Comparison of ENCODE assay signal across 8 cellular contexts in the genomic region with DNA sequence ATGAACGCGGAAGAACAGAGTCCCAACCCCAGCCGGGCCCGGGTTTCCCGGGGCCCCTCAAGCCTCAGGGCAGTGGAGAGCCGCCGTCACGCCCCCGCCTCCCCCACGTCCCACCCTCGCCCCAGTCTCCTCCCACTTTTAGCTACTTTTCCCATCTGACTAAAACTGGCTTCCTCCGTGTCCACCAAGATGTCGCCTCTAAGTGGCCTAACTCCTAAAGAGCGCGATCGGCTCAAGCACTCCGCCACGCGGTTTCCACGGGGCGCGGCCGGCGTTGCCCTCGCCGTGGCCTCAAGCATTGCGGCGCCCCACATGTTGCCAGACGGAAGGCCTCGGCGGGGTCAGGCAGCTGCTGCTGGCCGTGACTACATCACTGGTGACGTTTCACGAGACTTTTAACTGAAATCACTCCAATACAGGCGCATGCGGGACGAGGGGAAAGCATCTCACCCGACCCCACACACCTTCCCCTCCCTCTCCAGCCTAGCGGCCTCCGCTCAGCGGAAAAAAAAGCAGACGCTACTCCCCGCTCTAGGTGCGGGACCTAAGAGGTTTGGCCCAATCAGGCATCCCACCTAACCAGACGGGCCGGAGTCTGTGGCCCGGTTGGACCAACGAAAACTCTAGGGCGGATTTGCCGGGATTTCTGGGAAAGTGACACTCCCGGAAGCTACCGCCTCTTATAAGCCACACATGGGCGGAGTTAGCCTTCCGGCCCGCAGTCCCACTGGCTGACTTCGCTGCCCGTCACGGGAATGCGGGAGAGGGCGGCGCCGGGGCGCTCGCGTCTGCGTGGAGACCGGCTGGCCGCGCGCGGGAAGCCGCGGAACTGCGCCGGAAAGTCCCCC. TPM values are rescaled to one million over a fixed set of nuclear protein-coding genes. Genes with fewer than 3 reads are reported as not detected.
DNase-seq lines count a peak whose midpoint lies in the region; ATAC-seq and TF ChIP-seq lines count a peak whose summit lies in the region.

TSS of gene NXT1 (plus strand) at position 785 of the 848 bp plus-strand sequence. CDS start 3,251 bp downstream, outside the sequence.

- H3K79me2 ChIP-seq in KMS-11 (ENCODE audit: insufficient read depth, low read depth), result peaks cover 38% of the 10 kb centered on the region

- peak within 1 kb of the TSS; percentile 96 for H3K27ac ChIP-seq in KMS-11
- peak within 1 kb of the TSS; percentile 90 to 98 (median 95) for H3K27ac ChIP-seq in Peyer's patch
- peak within 1 kb of the TSS; percentile 98 to 100 for H3K27ac ChIP-seq in esophagus (ENCODE audit: low read depth in 2 of 2, low read length in 1 of 2)
- H3K27ac ChIP-seq in muscle layer of colon (ENCODE audit: low read depth, low read length), result peak within 1 kb of the TSS; percentile 97

- H3K9me3 ChIP-seq in Peyer's patch, result no peaks in the 10 kb centered on the region
- H3K9me3 ChIP-seq in esophagus (ENCODE audit: control insufficient read depth in 2 of 2, insufficient read depth in 1 of 2, low read depth in 1 of 2, low read length in 1 of 2), result no peaks in the 10 kb centered on the region
- no peaks in the 10 kb centered on the region for H3K9me3 ChIP-seq in muscle layer of colon (ENCODE audit: low read length)

- ATAC-seq in GM21737 (IDR thresholded peaks at IDR 0.05; ENCODE audit: unreplicated experiment), result peak; percentile 80

- H3K36me3 ChIP-seq in KMS-11 (ENCODE audit: insufficient read depth) (no peaks in the 10 kb centered on the region), Peyer's patch (peaks cover 0 to 12% (median 0%) of the 10 kb centered on the region in 3 donors), esophagus (ENCODE audit: control insufficient read depth in 2 of 2, insufficient read depth in 2 of 2, low read length in 1 of 2) (peaks cover 3 to 9% of the 10 kb centered on the region in 2 donors), muscle layer of colon (ENCODE audit: insufficient read depth, low read length) (peaks cover 14% of the 10 kb centered on the region)

- 0% methylated on average over 75 of the region's 75 CpGs for WGBS in esophagus, 2 donors

- TF ChIP-seq CTCF in KMS-11 (conservative IDR thresholded peaks at IDR 0.05; ENCODE audit: low read depth, low read length) (peak; percentile 11; the same call in 1 of the 2 replicates), Peyer's patch (IDR thresholded peaks at IDR 0.05) (peak in 2 of 6 experiments; percentile 8 to 13)

- H3K27me3 ChIP-seq in KMS-11 (ENCODE audit: insufficient read depth, low read depth) (no peaks in the 10 kb centered on the region), Peyer's patch (no peaks in the 10 kb centered on the region), esophagus (ENCODE audit: control insufficient read depth in 1 of 2, insufficient read depth in 2 of 2, low read length in 2 of 2) (no peaks in the 10 kb centered on the region), muscle layer of colon (ENCODE audit: control insufficient read depth in 1 of 2, insufficient read depth in 2 of 2, low read length in 2 of 2) (no peaks in the 10 kb centered on the region)

- peak; percentile 58 to 69 for TF ChIP-seq POLR2A in Peyer's patch (IDR thresholded peaks at IDR 0.05)

- H3K4me1 ChIP-seq in KMS-11 (ENCODE audit: low read depth, poor library complexity, severe bottlenecking) (peaks cover 10% of the 10 kb centered on the region), Peyer's patch (peaks cover 0 to 18% (median 9%) of the 10 kb centered on the region in 4 donors), esophagus (ENCODE audit: control insufficient read depth in 2 of 2, insufficient read depth in 2 of 2, low read length in 1 of 2) (peaks cover 0 to 3% of the 10 kb centered on the region in 2 donors), muscle layer of colon (ENCODE audit: insufficient read depth, low read length) (peaks cover 21% of the 10 kb centered on the region)

- H3K4me3 ChIP-seq in KMS-11 (IDR thresholded peaks at IDR 0.05; ENCODE audit: insufficient read depth, low read depth, low read length) (no peak within 1 kb of the TSS), Peyer's patch (peak within 1 kb of the TSS; percentile 69 to 96 (median 86)), esophagus (ENCODE audit: low read depth in 1 of 2, low read length in 2 of 2) (peak within 1 kb of the TSS; percentile 79 to 90), muscle layer of colon (ENCODE audit: low read depth in 1 of 2, low read length in 2 of 2) (peak within 1 kb of the TSS; percentile 88 to 90)

- H2AFZ ChIP-seq in KMS-11 (ENCODE audit: low read depth), result peak within 1 kb of the TSS; percentile 42

- H3K9ac ChIP-seq in KMS-11 (peak within 1 kb of the TSS; percentile 91), muscle layer of colon (ENCODE audit: low read length) (peak within 1 kb of the TSS; percentile 89)

- peak within 1 kb of the TSS; percentile 73 for H3K4me2 ChIP-seq in KMS-11

- peak; percentile 98 for DNase-seq in DMS53 treated with DMSO at 0.1 percent for 48 hours (lab: John Stamatoyannopoulos, UW; ENCODE audit: unreplicated experiment)
- peak; percentile 94 to 98 (median 95) for DNase-seq in Peyer's patch
- DNase-seq in activated T-cell treated with anti-CD3 and anti-CD28 coated beads, Interleukin-2, amount 50 U/mL, for 48 hours, result peak; percentile 98 to 99
- DNase-seq in stimulated activated CD8-positive, alpha-beta memory T cell treated with anti-CD3 and anti-CD28 coated beads, Interleukin-7, amount 100 ng/mL, for 24 hours (ENCODE audit: low read depth), result peak; percentile 90

- H4K20me1 ChIP-seq in KMS-11 (ENCODE audit: insufficient read depth), result peaks cover 6% of the 10 kb centered on the region; the same call in 1 of the 2 replicates

RNA-seq across cellular contexts. Expression of gene NXT1, which starts in this region (rescaled TPM):
- total RNA-seq in Peyer's patch, result 10 to 100 TPM in 1 of 4 donors, 1 to 10 TPM in 3; 5.4 to 23.1 (median 7.9) TPM
- 10 to 100 TPM; 12.9 to 22.1 TPM for polyA plus RNA-seq in esophagus
